Comparison of ENCODE assay signal across 14 cellular contexts in the genomic region with DNA sequence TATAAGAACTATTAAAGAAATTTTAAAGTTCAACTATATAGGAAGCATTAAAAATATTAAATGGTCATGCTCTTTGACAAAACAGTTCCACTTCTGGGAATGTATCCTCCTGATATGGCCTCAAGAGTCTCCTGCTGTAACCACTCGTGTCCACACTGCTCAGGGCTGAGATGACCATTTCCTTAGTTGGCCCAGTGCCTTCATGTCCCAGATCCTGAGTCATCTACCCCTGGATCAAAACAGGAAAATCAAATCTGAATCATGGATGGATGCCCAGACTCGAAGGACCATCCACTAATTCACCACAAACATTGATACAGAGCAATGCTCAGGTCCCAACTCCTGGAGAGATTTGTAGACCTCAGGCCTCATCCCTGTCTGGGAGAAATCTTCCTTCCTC. TPM values are rescaled to one million over a fixed set of nuclear protein-coding genes. Genes with fewer than 3 reads are reported as not detected.
DNase-seq lines count a peak whose midpoint lies in the region; TF ChIP-seq lines count a peak whose summit lies in the region.
"Had no signal": no experiment of that assay in that cellular context is flagged by ENCODE, and none has a peak within 500 bp of the region (broad histone marks: within the 10 kb centered on the region; RNA-seq: fewer than 3 reads in every experiment).

No MANE protein-coding gene starts in this region.

- no peaks in the 10 kb centered on the region for H3K4me1 Mint-ChIP-seq in Calu3 (ENCODE audit: low read depth, unreplicated experiment)

- H3K9me3 Mint-ChIP-seq in Calu3 (ENCODE audit: low read depth, unreplicated experiment), result no peaks in the 10 kb centered on the region
- H3K9me3 Mint-ChIP-seq: CD14-positive monocyte had no signal

- peaks cover 10% of the 10 kb centered on the region for H3K36me3 Mint-ChIP-seq in Calu3 (ENCODE audit: insufficient read depth, unreplicated experiment)
- H3K36me3 Mint-ChIP-seq: CD14-positive monocyte had no signal

- intact Hi-C loops in Calu3 (cut with micrococcal nuclease; ENCODE audit: unreplicated experiment), result no loop called here

- H3K27me3 Mint-ChIP-seq in Calu3 (ENCODE audit: unreplicated experiment), result no peaks in the 10 kb centered on the region

- no peak overlapping the region for H3K4me3 Mint-ChIP-seq in Calu3 (ENCODE audit: low read depth, unreplicated experiment)
- H3K4me3 Mint-ChIP-seq: CD14-positive monocyte had no signal

- no peaks in the 10 kb centered on the region for H3K36me3 ChIP-seq in muscle layer of colon (ENCODE audit: insufficient read depth, low read length)

- H3K4me3 ChIP-seq in choroid plexus epithelial cell (ENCODE audit: low read depth, low read length) (no peak overlapping the region), muscle layer of colon (ENCODE audit: low read depth in 1 of 2, low read length in 2 of 2) (no peak overlapping the region)

- no peak overlapping the region for H3K27ac Mint-ChIP-seq in Calu3 (ENCODE audit: unreplicated experiment)
- H3K27ac Mint-ChIP-seq: CD14-positive monocyte had no signal

- BruUV-seq in Calu3 (replicated peaks; lab: Mats Ljungman, UMichigan), result no TSS peak

- TF ChIP-seq CTCF in AG09319 (IDR thresholded peaks at IDR 0.05; ENCODE audit: low read depth, low read length) (no peak), choroid plexus epithelial cell (conservative IDR thresholded peaks at IDR 0.05; ENCODE audit: low read depth, low read length) (no peak), Calu3 (IDR thresholded peaks at IDR 0.05; ENCODE audit: unreplicated experiment) (no peak)

- no peak overlapping the region for H3K9ac ChIP-seq in muscle layer of colon (ENCODE audit: low read length)

- H3K27ac ChIP-seq in muscle layer of colon (ENCODE audit: low read depth, low read length), result peak overlapping the region; percentile 3

- CTCF ChIA-PET in Calu3 (lab: Charles Lee), result no interaction called here

- H3K27me3 ChIP-seq in muscle layer of colon (ENCODE audit: control insufficient read depth in 1 of 2, insufficient read depth in 2 of 2, low read length in 2 of 2), result no peaks in the 10 kb centered on the region

- peaks cover 16% of the 10 kb centered on the region for H3K4me1 ChIP-seq in muscle layer of colon (ENCODE audit: insufficient read depth, low read length)

- peak; percentile 32 for DNase-seq in AG09319 (ENCODE audit: extremely low read depth, low read depth)
- peak; percentile 92 for DNase-seq in M059J (ENCODE audit: low read depth)
- DNase-seq in choroid plexus epithelial cell (ENCODE audit: low read depth), result peak; percentile 19
- DNase-seq in central memory CD4-positive, alpha-beta T cell, result no peak
- DNase-seq in Calu3, result no peak
- DNase-seq in NCI-H2227 treated with DMSO at 0.1 percent for 48 hours (lab: John Stamatoyannopoulos, UW), result no peak
- no peak for DNase-seq in germinal center (ENCODE audit: low spot score)
- DNase-seq: activated naive CD4-positive, alpha-beta T cell treated with Interleukin-2 at 50 U/mL for 16 hours; effector memory CD4-positive, alpha-beta T cell; NCI-H1092 treated with DMSO at 0.1 percent for 48 hours; NCI-H526; stimulated activated naive CD4-positive, alpha-beta T cell treated with Interleukin-2 at 50 U/mL for 16 hours had no signal

- no peaks in the 10 kb centered on the region for H3K9me3 ChIP-seq in muscle layer of colon (ENCODE audit: low read length)

RNA-seq across cellular contexts. Expression of a gene that starts 44.7 kb away (rescaled TPM):
- total RNA-seq in M059J (2014; rRNA removed; shearing (Covaris generic)), result 3.8 and 8.6 TPM in 2 replicates
- 4.9 and 5.5 TPM in 2 replicates for total RNA-seq in Calu3 (2022)

RNA-seq across cellular contexts. Expression of a gene that starts 53.0 kb away (rescaled TPM):
- 9.3 and 22.3 TPM in 2 replicates for total RNA-seq in M059J (2014; rRNA removed; shearing (Covaris generic))
- 7.1 and 9.0 TPM in 2 replicates for total RNA-seq in Calu3 (2022)

Comparison
In these comparisons a context has a peak if more than half of its experiments do, and no peak if none do; other contexts are left out.
1. DNase-seq: peak in AG09319 (single experiment), M059J (single experiment) and choroid plexus epithelial cell (single experiment); none in central memory CD4-positive, alpha-beta T cell (single experiment), Calu3 (single experiment), NCI-H2227 treated with DMSO at 0.1 percent for 48 hours (single experiment) and germinal center (single experiment).